ENCODE assay signal across 8 cellular contexts in the genomic region with DNA sequence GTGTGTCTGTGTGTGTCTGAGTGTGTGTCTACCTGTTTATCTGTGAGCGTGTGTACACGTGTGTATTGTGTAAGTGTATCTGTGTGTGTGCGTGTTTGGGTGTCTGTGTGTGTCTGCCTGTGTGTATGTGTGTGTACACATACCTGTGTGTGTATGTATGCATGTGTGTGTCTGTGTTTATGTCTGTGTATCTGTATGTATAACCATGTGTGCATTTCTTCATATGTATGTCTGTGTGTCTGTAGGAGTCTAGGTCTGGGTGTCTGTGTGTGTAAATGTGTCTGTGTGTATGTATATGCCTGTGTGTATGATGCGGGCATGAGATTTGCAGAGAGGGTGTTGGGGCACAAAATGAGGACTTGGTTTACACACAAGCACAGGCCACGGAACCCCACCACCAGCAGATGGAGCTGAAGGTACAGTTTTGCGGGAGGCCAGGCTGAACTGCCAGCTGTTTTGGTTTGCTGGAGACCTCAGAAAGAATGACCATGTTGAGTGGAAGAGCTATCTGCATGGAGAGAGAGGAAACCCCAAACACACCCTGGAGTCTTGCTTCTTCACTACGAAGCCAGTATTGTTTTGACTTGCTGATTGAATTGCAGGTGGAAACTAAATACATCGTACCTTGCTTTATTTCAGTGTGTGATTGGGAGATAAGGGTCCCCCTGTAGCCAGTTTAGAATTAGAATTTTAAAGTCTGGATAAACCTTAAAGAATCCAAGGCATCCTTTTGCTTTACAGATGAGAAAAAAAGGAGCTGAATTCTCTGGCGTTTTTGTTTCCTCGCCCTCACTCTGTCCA.
DNase-seq lines count a peak whose midpoint lies in the region; ATAC-seq lines count a peak whose summit lies in the region.

No MANE protein-coding gene starts in this region.

- H3K4me3 Mint-ChIP-seq in activated T-helper 17 cell treated with anti-CD3 and anti-CD28 coated beads, Interleukin-2, amount 50 U/mL, for 72 hours: no peak overlapping the region

- peaks cover 11% of the 10 kb centered on the region for H3K27me3 Mint-ChIP-seq in activated T-helper 17 cell treated with anti-CD3 and anti-CD28 coated beads, Interleukin-2, amount 50 U/mL, for 72 hours

- peaks cover 10% of the 10 kb centered on the region for H3K9me3 Mint-ChIP-seq in activated T-helper 17 cell treated with anti-CD3 and anti-CD28 coated beads, Interleukin-2, amount 50 U/mL, for 72 hours

- ATAC-seq in activated T-helper 17 cell treated with anti-CD3 and anti-CD28 coated beads, Interleukin-2, amount 50 U/mL, for 72 hours (replicated peaks): no peak

- no peaks in the 10 kb centered on the region for H3K36me3 Mint-ChIP-seq in activated T-helper 17 cell treated with anti-CD3 and anti-CD28 coated beads, Interleukin-2, amount 50 U/mL, for 72 hours (ENCODE audit: low read depth)

- H3K4me1 Mint-ChIP-seq in activated T-helper 17 cell treated with anti-CD3 and anti-CD28 coated beads, Interleukin-2, amount 50 U/mL, for 72 hours: no peaks in the 10 kb centered on the region

- H3K27ac Mint-ChIP-seq in activated T-helper 17 cell treated with anti-CD3 and anti-CD28 coated beads, Interleukin-2, amount 50 U/mL, for 72 hours: no peak overlapping the region

- peak; percentile 66 for DNase-seq in D341Med (ENCODE audit: low spot score)
- peak; percentile 54 for DNase-seq in GM19238 (ENCODE audit: insufficient read length, low spot score)
- DNase-seq in HuH-7 (ENCODE audit: low spot score): peak; percentile 15
- DNase-seq in RPMI7951 (ENCODE audit: low read depth): peak; percentile 85
- peak; percentile 81 for DNase-seq in epidermal melanocyte (ENCODE audit: insufficient read length, low spot score)
- DNase-seq in middle frontal gyrus (ENCODE audit: extremely low spot score, low spot score): peak; percentile 76
- DNase-seq in NCI-H2196 (lab: John Stamatoyannopoulos, UW; ENCODE audit: unreplicated experiment): no peak
